Comparison of ENCODE assay signal across 8 cellular contexts in the genomic region with DNA sequence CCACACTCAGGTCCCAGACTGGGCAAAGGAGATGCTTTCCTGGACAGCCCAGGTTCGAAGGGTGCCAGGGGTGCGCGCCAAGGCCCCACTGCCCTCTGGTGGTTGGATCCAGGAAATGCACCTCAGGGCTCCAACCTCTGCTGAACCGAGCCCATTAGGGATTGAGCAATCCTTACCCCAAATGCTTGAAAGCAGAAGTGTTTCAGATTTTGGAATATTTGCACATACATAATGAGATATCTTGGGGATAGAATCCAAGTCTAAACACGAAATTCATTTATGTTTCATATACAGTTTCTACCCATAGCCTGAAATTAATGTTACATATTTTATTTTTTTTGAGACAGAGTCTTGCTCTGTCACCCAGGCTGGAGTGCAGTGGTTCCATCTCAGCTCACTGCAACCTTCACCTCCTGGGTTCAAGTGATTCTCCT. TPM values are rescaled to one million over a fixed set of nuclear protein-coding genes. Genes with fewer than 3 reads are reported as not detected.
DNase-seq lines count a peak whose midpoint lies in the region; ATAC-seq and FAIRE-seq lines count a peak whose summit lies in the region.

No MANE protein-coding gene starts in this region.

- peak; percentile 88 for FAIRE-seq in GM19239 (lab: Jason Lieb, UNC)

- DNase-seq in AG08396 (ENCODE audit: low spot score) (peak; percentile 89), GM19239 (ENCODE audit: insufficient read length, low spot score) (peak; percentile 74), NCI-H2196 treated with DMSO at 0.1 percent for 48 hours (lab: John Stamatoyannopoulos, UW; ENCODE audit: unreplicated experiment) (peak; percentile 61), left colon (peak; percentile 60 to 71)
- DNase-seq in activated CD4-positive, CD25-positive, alpha-beta regulatory T cell (lab: John Stamatoyannopoulos, UW), result peak; percentile 41 to 55 (median 46)
- DNase-seq in central memory CD4-positive, alpha-beta T cell, result peak; percentile 59
- DNase-seq in stimulated activated CD4-positive, alpha-beta T cell treated with anti-CD3 and anti-CD28 coated beads, Interleukin-4, amount 100 ng/mL, for 48 hours (ENCODE audit: low read depth in 2 of 2), result peak; percentile 66

- intact Hi-C loops in left colon (cut with DNase I, micrococcal nuclease), result loop anchor here in 1 of 2 donors (2.0 to 5.0 kb wide), 2 partner anchors 53 to 100 kb away; no protein-coding TSS in a partner anchor

- ATAC-seq in left colon (peak; percentile 69), HG03342 (IDR thresholded peaks at IDR 0.05; ENCODE audit: unreplicated experiment) (no peak)

RNA-seq across cellular contexts. Expression of a gene that starts 57.4 kb away (rescaled TPM):
- total RNA-seq in left colon, result 100 to 1,000 TPM; 122 to 131 TPM
